24 cellular contexts compared by ENCODE assay signal in the genomic region with DNA sequence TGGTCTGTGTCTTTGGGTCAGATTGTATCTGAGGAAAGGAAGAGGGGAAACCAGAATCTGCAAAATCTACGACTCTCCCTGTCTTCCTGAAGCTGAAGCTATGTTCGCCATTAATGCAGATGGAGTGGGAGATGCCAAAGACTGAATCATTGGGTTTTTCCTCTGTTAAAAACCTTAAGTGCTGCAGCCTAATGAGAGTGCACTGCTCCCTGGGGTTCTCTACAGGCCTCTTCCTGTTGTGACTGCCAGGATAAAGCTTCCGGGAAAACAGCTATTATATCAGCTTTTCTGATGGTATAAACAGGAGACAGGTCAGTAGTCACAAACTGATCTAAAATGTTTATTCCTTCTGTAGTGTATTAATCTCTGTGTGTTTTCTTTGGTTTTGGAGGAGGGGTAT. TPM values are rescaled to one million over a fixed set of nuclear protein-coding genes. Genes with fewer than 3 reads are reported as not detected.
DNase-seq lines count a peak whose midpoint lies in the region; ATAC-seq, FAIRE-seq and TF ChIP-seq lines count a peak whose summit lies in the region.
"Had no signal": no experiment of that assay in that cellular context is flagged by ENCODE, and none has a peak within 500 bp of the region (broad histone marks: within the 10 kb centered on the region; RNA-seq: fewer than 3 reads in every experiment).

No MANE protein-coding gene starts in this region.

- TF ChIP-seq POLR2A in GM12878 (IDR thresholded peaks at IDR 0.05; ENCODE audit: low read depth, low read length): no peak

- CTCF ChIA-PET in GM12878 (lab: Yijun Ruan, JAX): interaction anchor here (0.7 to 1.1 kb wide), 6 partner anchors 9 to 161 kb away, joined by 3 to 4 read pairs (median 4); no protein-coding TSS in a partner anchor

- no peak for TF ChIP-seq RAD21 in GM12878 (IDR thresholded peaks at IDR 0.05; ENCODE audit: insufficient read depth, low read depth, low read length)

- no peaks in the 10 kb centered on the region for H3K9me2 ChIP-seq in GM23338 (ENCODE audit: insufficient read depth)

- H3K4me1 Mint-ChIP-seq in GM23338 (peaks cover 11% of the 10 kb centered on the region; the same call in 2 of the 3 replicates), T-helper 17 cell (no peaks in the 10 kb centered on the region)
- H3K4me1 Mint-ChIP-seq: CD8-positive, alpha-beta memory T cell; natural killer cell had no signal

- H4K20me1 ChIP-seq in GM23338 (replicated peaks; ENCODE audit: insufficient read depth) (peaks cover 5% of the 10 kb centered on the region), GM12878 (ENCODE audit: control insufficient read depth, insufficient read depth) (no peaks in the 10 kb centered on the region)

- in situ Hi-C loops in GM12878 (cut with MboI): no loop called here

- WGBS in GM12878 (ENCODE audit: insufficient coverage, insufficient replicate concordance, low lambda C conversion rate, missing lambda C conversion rate): 95% methylated on average over 3 of the region's 3 CpGs

- H3K36me3 ChIP-seq in GM23338 (ENCODE audit: insufficient read depth) (peaks cover 33% of the 10 kb centered on the region), GM12878 (ENCODE audit: control insufficient read depth in 2 of 2, insufficient read depth in 2 of 2, low read length in 1 of 2) (peaks cover 7 to 10% of the 10 kb centered on the region in 2 experiments; a peak in 3 of 4 replicates)
- H3K36me3 ChIP-seq: ovary had no signal

- H3K27ac Mint-ChIP-seq in GM23338 (peak overlapping the region; percentile 87), T-helper 17 cell (no peak overlapping the region)
- H3K27ac Mint-ChIP-seq: natural killer cell had no signal

- H3K9me3 ChIP-seq in GM12878 (replicated peaks; ENCODE audit: control insufficient read depth, insufficient read depth, low read length) (no peaks in the 10 kb centered on the region), T-helper 17 cell (ENCODE audit: control insufficient read depth, low read length, poor library complexity, severe bottlenecking) (no peaks in the 10 kb centered on the region)
- H3K9me3 ChIP-seq: esophagus muscularis mucosa, ovary, upper lobe of right lung had no signal

- no peak overlapping the region; the same call in 2 of the 3 replicates for H3K4me3 Mint-ChIP-seq in GM23338
- H3K4me3 Mint-ChIP-seq in T-helper 17 cell: no peak overlapping the region
- H3K4me3 Mint-ChIP-seq: CD8-positive, alpha-beta memory T cell; natural killer cell had no signal

- RAD21 ChIA-PET in GM12878 (lab: Charles Lee; ENCODE audit: unreplicated experiment): interaction anchor here (1.9 kb wide), 2 partner anchors 13 to 52 kb away, joined by 3 to 6 read pairs; no protein-coding TSS in a partner anchor

- peak; percentile 4 for DNase-seq in NCI-H2227 (lab: John Stamatoyannopoulos, UW; ENCODE audit: unreplicated experiment)
- DNase-seq in NCI-H2227 treated with DMSO at 0.1 percent for 48 hours (lab: John Stamatoyannopoulos, UW): no peak
- DNase-seq in GM23338 (ENCODE audit: low spot score): no peak
- DNase-seq in GM12878 (ENCODE audit: low read depth, low spot score): no peak
- DNase-seq in lung microvascular endothelial cell (ENCODE audit: low read depth in 2 of 2): peak; percentile 62 to 75
- no peak for DNase-seq in NCI-H446 treated with DMSO at 0.1 percent for 48 hours (lab: John Stamatoyannopoulos, UW)
- no peak for DNase-seq in T-helper 17 cell
- DNase-seq in GM19240 (ENCODE audit: insufficient read length, low spot score): no peak
- DNase-seq: activated CD4-positive, alpha-beta T cell treated with anti-CD3 and anti-CD28 coated beads, Interleukin-2, amount 50 U/mL, for 1 hour; activated gamma-delta T cell treated with Interleukin-2 at 50 U/mL for 16 hours; activated T-cell treated with anti-CD3 and anti-CD28 coated beads for 4 hours; CD8-positive, alpha-beta memory T cell; central memory CD4-positive, alpha-beta T cell; kidney glomerular epithelial cell; natural killer cell; NCI-H1930; NCI-H524 treated with DMSO at 0.1 percent for 48 hours; ovary; substantia nigra; upper lobe of right lung had no signal

- intact Hi-C loops in GM12878 (cut with micrococcal nuclease; ENCODE audit: unreplicated experiment): no loop called here

- ATAC-seq in GM23338 (no peak), GM12878 (no peak), T-helper 17 cell (no peak)
- ATAC-seq: natural killer cell, sciatic nerve, upper lobe of right lung had no signal

- H3K36me3 Mint-ChIP-seq in GM23338 (ENCODE audit: low read depth): peaks cover 68% of the 10 kb centered on the region
- no peaks in the 10 kb centered on the region for H3K36me3 Mint-ChIP-seq in T-helper 17 cell (ENCODE audit: low read depth)

- H3K9me3 Mint-ChIP-seq in GM23338: no peaks in the 10 kb centered on the region
- H3K9me3 Mint-ChIP-seq: CD8-positive, alpha-beta memory T cell; natural killer cell had no signal

- FAIRE-seq in GM12878 (lab: Jason Lieb, UNC): no peak

- H2AFZ ChIP-seq in GM23338: no peak overlapping the region
- H2AFZ ChIP-seq in GM12878 (ENCODE audit: control insufficient read depth, low read depth, low read length): no peak overlapping the region

- TF ChIP-seq CTCF in GM23338 (conservative IDR thresholded peaks at IDR 0.05; ENCODE audit: low read depth in 2 of 2) (no peak), GM12878 (IDR thresholded peaks at IDR 0.05 in 2 of 3, conservative IDR thresholded peaks at IDR 0.05 in 1 of 3; ENCODE audit: control insufficient read depth in 2 of 3, extremely low read depth in 1 of 3, insufficient read depth in 1 of 3, low read depth in 3 of 3, low read length in 3 of 3) (no peak)

- H3K27me3 Mint-ChIP-seq in GM23338 (ENCODE audit: insufficient read depth, low read depth, poor library complexity) (no peaks in the 10 kb centered on the region), T-helper 17 cell (no peaks in the 10 kb centered on the region)
- H3K27me3 Mint-ChIP-seq: CD8-positive, alpha-beta memory T cell had no signal

- H3K4me2 ChIP-seq in GM23338 (no peak overlapping the region), GM12878 (ENCODE audit: control insufficient read depth, insufficient read depth) (no peak overlapping the region)

- SMC1A ChIA-PET in GM12878 (lab: Charles Lee; ENCODE audit: uncharacterized antibody, unreplicated experiment): interaction anchor here (0.6 to 2.0 kb wide), 4 partner anchors 13 to 52 kb away, joined by 3 to 5 read pairs (median 3); no protein-coding TSS in a partner anchor

- POLR2A ChIA-PET in GM12878 (lab: Charles Lee): interaction anchor here (0.6 kb wide), 1 partner anchor 294 kb away, joined by 5 read pairs; no protein-coding TSS in a partner anchor

- H3F3A ChIP-seq in GM23338 (replicated peaks; ENCODE audit: low read depth): no peaks in the 10 kb centered on the region

- H3K27me3 ChIP-seq in GM23338 (ENCODE audit: insufficient read depth) (no peaks in the 10 kb centered on the region), GM12878 (replicated peaks in 1 of 2; ENCODE audit: control insufficient read depth in 2 of 2, insufficient read depth in 2 of 2, low read length in 1 of 2) (no peaks in the 10 kb centered on the region)
- H3K27me3 ChIP-seq: esophagus muscularis mucosa, ovary, upper lobe of right lung had no signal

- H3K79me2 ChIP-seq in GM23338 (replicated peaks; ENCODE audit: insufficient read depth) (no peaks in the 10 kb centered on the region), GM12878 (ENCODE audit: control insufficient read depth, insufficient read depth, low read length) (no peaks in the 10 kb centered on the region)

- no peaks in the 10 kb centered on the region for H3K4me1 ChIP-seq in GM23338 (ENCODE audit: insufficient read depth)
- H3K4me1 ChIP-seq in GM12878 (ENCODE audit: control insufficient read depth, insufficient read depth, low read length): no peaks in the 10 kb centered on the region
- H3K4me1 ChIP-seq: esophagus muscularis mucosa, upper lobe of right lung had no signal

- BruUV-seq in GM12878 (replicated peaks; lab: Mats Ljungman, UMichigan): TSS peak; percentile 45

- H3K27ac ChIP-seq in GM23338 (ENCODE audit: low read depth): 0 out of 2 replicates have a peak overlapping the region, but pooled peaks have one; percentile 37
- H3K27ac ChIP-seq in GM12878 (ENCODE audit: control insufficient read depth, insufficient read depth): no peak overlapping the region
- H3K27ac ChIP-seq: esophagus muscularis mucosa, ovary, upper lobe of right lung, VCaP had no signal

- H3K4me3 ChIP-seq in GM23338 (no peak overlapping the region), GM12878 (no peak overlapping the region)
- H3K4me3 ChIP-seq: esophagus muscularis mucosa, ovary, upper lobe of right lung had no signal

- no peak for TF ChIP-seq EP300 in GM12878 (IDR thresholded peaks at IDR 0.05; ENCODE audit: borderline replicate concordance in 1 of 2, control insufficient read depth in 1 of 2, low read depth in 2 of 2, low read length in 2 of 2)

- H3K9ac ChIP-seq in GM12878 (ENCODE audit: control insufficient read depth, insufficient read depth, low read length): no peak overlapping the region

RNA-seq across cellular contexts. Expression of gene RMDN3, which starts 24.0 kb away (rescaled TPM):
- total RNA-seq in GM23338 (2014; rRNA removed; shearing (Covaris generic)): 16.4 and 17.0 TPM in 2 replicates
- polyA plus RNA-seq in GM23338 (2016; fragmentation: Nextera tagmentation; extraction: Ambion mirVana): 13.0 and 15.6 TPM in 2 replicates
- 27.3 and 27.4 TPM in 2 replicates for total RNA-seq in GM12878 (2013; cell fraction: nucleolus; rRNA removed)
- 15.4 and 20.0 TPM in 2 replicates for total RNA-seq in GM12878 (2014; rRNA removed)
- 16.3 and 16.9 TPM in 2 replicates for total RNA-seq in GM12878 (2014; rRNA removed; fragmentation: Illumina TruSeq; extraction: Trizol)
- 27.6 and 28.3 TPM in 2 replicates for total RNA-seq in GM12878 (2021)
- 10.9 TPM for polyA plus RNA-seq in GM12878 (2011; ENCODE audit: low read depth)
- polyA plus RNA-seq in GM12878 (2011; rRNA removed): 19.4 and 19.9 TPM in 2 replicates
- polyA plus RNA-seq in GM12878 (2011; cell fraction: cytosol; rRNA removed): 19.9 and 20.6 TPM in 2 replicates
- 24.7 and 30.0 TPM in 2 replicates for polyA plus RNA-seq in GM12878 (2011; cell fraction: nucleus; rRNA removed)
- 17.3 and 20.8 TPM in 2 replicates for polyA plus RNA-seq in GM12878 (2012)
- 19.3 and 20.5 TPM in 2 replicates for polyA plus RNA-seq in GM12878 (2014; fragmentation: Illumina TruSeq; extraction: Trizol)
- 10 to 100 TPM in 1 of 2 experiments, 1 to 10 TPM in 1; 5.7 to 10.2 TPM for polyA plus RNA-seq in GM12878 (2014; fragmentation: Nextera tagmentation; extraction: Ambion mirVana)
- polyA plus RNA-seq in GM12878 (2014; rRNA removed): 21.3 and 23.1 TPM in 2 replicates
- 10 to 100 TPM; 38.3 to 44.4 TPM for polyA plus RNA-seq in GM12878 (2016; fragmentation: Nextera tagmentation; extraction: Ambion mirVana)
- polyA minus RNA-seq in GM12878 (2011; rRNA and poly(A)+ RNA removed): 11.1 and 14.7 TPM in 2 replicates
- polyA minus RNA-seq in GM12878 (2011; cell fraction: cytosol; rRNA and poly(A)+ RNA removed): 7.4 and 8.2 TPM in 2 replicates
- 7.4 and 11.3 TPM in 2 replicates for polyA minus RNA-seq in GM12878 (2011; cell fraction: nucleus; rRNA and poly(A)+ RNA removed)
- 14.2 and 28.6 TPM in 2 replicates for total RNA-seq in lung microvascular endothelial cell
- total RNA-seq in T-helper 17 cell: 10 to 100 TPM; 31.4 to 33.1 TPM

RNA-seq across cellular contexts. Expression of gene GCHFR, which starts 32.8 kb away (rescaled TPM):
- 44.2 and 45.4 TPM in 2 replicates for total RNA-seq in GM23338 (2014; rRNA removed; shearing (Covaris generic))
- polyA plus RNA-seq in GM23338 (2016; fragmentation: Nextera tagmentation; extraction: Ambion mirVana) (38.9 and 40.2 TPM in 2 replicates), GM12878 (2011; rRNA removed) (7.1 and 14.8 TPM in 2 replicates), GM12878 (2014; fragmentation: Illumina TruSeq; extraction: Trizol) (3.3 and 16.9 TPM in 2 replicates), GM12878 (2014; fragmentation: Nextera tagmentation; extraction: Ambion mirVana) (10 to 100 TPM; 10.5 to 25.4 TPM), GM12878 (2014; rRNA removed) (88.2 and 94.0 TPM in 2 replicates), GM12878 (2016; fragmentation: Nextera tagmentation; extraction: Ambion mirVana) (10 to 100 TPM; 68.0 to 77.3 TPM)
- total RNA-seq in GM12878 (2013; cell fraction: nucleolus; rRNA removed): 8.3 and 9.9 TPM in 2 replicates
- total RNA-seq in GM12878 (2014; rRNA removed) (67.0 and 69.5 TPM in 2 replicates), GM12878 (2014; rRNA removed; fragmentation: Illumina TruSeq; extraction: Trizol) (22.9 and 23.9 TPM in 2 replicates), GM12878 (2021) (43.9 and 45.3 TPM in 2 replicates), lung microvascular endothelial cell (17.5 and 20.7 TPM in 2 replicates), T-helper 17 cell (10 to 100 TPM; 16.4 to 20.5 TPM)
- 10.2 TPM for polyA plus RNA-seq in GM12878 (2011; ENCODE audit: low read depth)
- polyA plus RNA-seq in GM12878 (2011; cell fraction: cytosol; rRNA removed): 37.5 and 44.6 TPM in 2 replicates
- polyA plus RNA-seq in GM12878 (2011; cell fraction: nucleus; rRNA removed): 16.1 and 23.2 TPM in 2 replicates
- 34.4 and 37.9 TPM in 2 replicates for polyA plus RNA-seq in GM12878 (2012)
- polyA minus RNA-seq in GM12878 (2011; rRNA and poly(A)+ RNA removed): 4.8 and 9.0 TPM in 2 replicates
- polyA minus RNA-seq in GM12878 (2011; cell fraction: cytosol; rRNA and poly(A)+ RNA removed): 6.5 and 11.1 TPM in 2 replicates
- polyA minus RNA-seq in GM12878 (2011; cell fraction: nucleus; rRNA and poly(A)+ RNA removed): 6.6 and 7.7 TPM in 2 replicates

RNA-seq across cellular contexts. Expression of gene RAD51, which starts 36.1 kb away (rescaled TPM):
- 19.4 and 20.3 TPM in 2 replicates for total RNA-seq in GM23338 (2014; rRNA removed; shearing (Covaris generic))
- 19.5 and 26.2 TPM in 2 replicates for polyA plus RNA-seq in GM23338 (2016; fragmentation: Nextera tagmentation; extraction: Ambion mirVana)
- total RNA-seq in GM12878 (2013; cell fraction: nucleolus; rRNA removed): 9.2 and 10.9 TPM in 2 replicates
- total RNA-seq in GM12878 (2014; rRNA removed): 23.7 and 24.2 TPM in 2 replicates
- 18.7 and 19.2 TPM in 2 replicates for total RNA-seq in GM12878 (2014; rRNA removed; fragmentation: Illumina TruSeq; extraction: Trizol)
- total RNA-seq in GM12878 (2021): 36.3 and 36.8 TPM in 2 replicates
- 9.8 TPM for polyA plus RNA-seq in GM12878 (2011; ENCODE audit: low read depth)
- 27.9 and 29.0 TPM in 2 replicates for polyA plus RNA-seq in GM12878 (2011; rRNA removed)
- 28.7 and 32.6 TPM in 2 replicates for polyA plus RNA-seq in GM12878 (2011; cell fraction: cytosol; rRNA removed)
- polyA plus RNA-seq in GM12878 (2011; cell fraction: nucleus; rRNA removed): 23.6 and 28.1 TPM in 2 replicates
- polyA plus RNA-seq in GM12878 (2012): 18.0 and 20.4 TPM in 2 replicates
- polyA plus RNA-seq in GM12878 (2014; fragmentation: Illumina TruSeq; extraction: Trizol): 33.6 and 38.7 TPM in 2 replicates
- 10 to 100 TPM; 13.1 to 23.6 TPM for polyA plus RNA-seq in GM12878 (2014; fragmentation: Nextera tagmentation; extraction: Ambion mirVana)
- polyA plus RNA-seq in GM12878 (2014; rRNA removed): 31.1 and 33.2 TPM in 2 replicates
- polyA plus RNA-seq in GM12878 (2016; fragmentation: Nextera tagmentation; extraction: Ambion mirVana): 10 to 100 TPM; 53.9 to 55.0 TPM
- 30.1 and 32.3 TPM in 2 replicates for polyA minus RNA-seq in GM12878 (2011; rRNA and poly(A)+ RNA removed)
- 8.5 and 8.6 TPM in 2 replicates for polyA minus RNA-seq in GM12878 (2011; cell fraction: cytosol; rRNA and poly(A)+ RNA removed)
- polyA minus RNA-seq in GM12878 (2011; cell fraction: nucleus; rRNA and poly(A)+ RNA removed): 10.8 and 13.7 TPM in 2 replicates
- 1.6 and 4.1 TPM in 2 replicates for total RNA-seq in lung microvascular endothelial cell
- 1 to 10 TPM; 1.5 to 2.0 TPM for total RNA-seq in T-helper 17 cell

RNA-seq across cellular contexts. Expression of gene C15orf62, which starts 38.7 kb away (rescaled TPM):
- total RNA-seq in GM23338 (2014; rRNA removed; shearing (Covaris generic)): 0.08 and 0.80 TPM in 2 replicates
- polyA plus RNA-seq in GM23338 (2016; fragmentation: Nextera tagmentation; extraction: Ambion mirVana): 0.16 and 0.68 TPM in 2 replicates
- 0.96 and 1.4 TPM in 2 replicates for total RNA-seq in GM12878 (2013; cell fraction: nucleolus; rRNA removed)
- 0.44 and 0.68 TPM in 2 replicates for total RNA-seq in GM12878 (2014; rRNA removed)
- 0.37 and 0.54 TPM in 2 replicates for total RNA-seq in GM12878 (2014; rRNA removed; fragmentation: Illumina TruSeq; extraction: Trizol)
- 0.24 and 0.56 TPM in 2 replicates for total RNA-seq in GM12878 (2021)
- polyA plus RNA-seq in GM12878 (2011; ENCODE audit: low read depth): 0.76 TPM
- 0.07 and 0.11 TPM in 2 replicates for polyA plus RNA-seq in GM12878 (2011; rRNA removed)
- polyA plus RNA-seq in GM12878 (2011; cell fraction: cytosol; rRNA removed): 0.04 and 0.12 TPM in 2 replicates
- polyA plus RNA-seq in GM12878 (2011; cell fraction: nucleus; rRNA removed): 0.35 and 0.51 TPM in 2 replicates
- 1.00 and 1.4 TPM in 2 replicates for polyA plus RNA-seq in GM12878 (2012)
- polyA plus RNA-seq in GM12878 (2014; fragmentation: Illumina TruSeq; extraction: Trizol): 0.25 TPM in 1 of 2 replicates, not detected in the other
- under 1 TPM in 1 of 2 experiments, not detected in 1; 0.06 TPM for polyA plus RNA-seq in GM12878 (2014; fragmentation: Nextera tagmentation; extraction: Ambion mirVana)
- 0.18 and 0.28 TPM in 2 replicates for polyA plus RNA-seq in GM12878 (2014; rRNA removed)
- polyA plus RNA-seq in GM12878 (2016; fragmentation: Nextera tagmentation; extraction: Ambion mirVana): under 1 TPM; 0.40 to 0.50 TPM
- 0.22 and 0.26 TPM in 2 replicates for polyA minus RNA-seq in GM12878 (2011; rRNA and poly(A)+ RNA removed)
- polyA minus RNA-seq in GM12878 (2011; cell fraction: cytosol; rRNA and poly(A)+ RNA removed): not detected in 2 replicates
- polyA minus RNA-seq in GM12878 (2011; cell fraction: nucleus; rRNA and poly(A)+ RNA removed): 0.48 and 0.96 TPM in 2 replicates
- 0.22 and 0.40 TPM in 2 replicates for total RNA-seq in lung microvascular endothelial cell
- 1 to 10 TPM in 1 of 2 donors, under 1 TPM in 1; 0.89 to 1.2 TPM for total RNA-seq in T-helper 17 cell
- total RNA-seq: RPMI7951 had no signal

Comparison
In these comparisons a context has a peak if more than half of its experiments do, and no peak if none do; other contexts are left out.
1. DNase-seq: peak in NCI-H2227 (single experiment) and lung microvascular endothelial cell (2 of 2); none in NCI-H2227 treated with DMSO at 0.1 percent for 48 hours (single experiment), GM23338 (single experiment), GM12878 (single experiment), NCI-H446 treated with DMSO at 0.1 percent for 48 hours (single experiment), T-helper 17 cell (0 of 3) and GM19240 (single experiment).